20 cellular contexts compared by ENCODE assay signal in genomic region chr19:48139053-48139452, GRCh38. TPM values are rescaled to one million over a fixed set of nuclear protein-coding genes. Genes with fewer than 3 reads are reported as not detected.
DNase-seq lines count a peak whose midpoint lies in the region; ATAC-seq, FAIRE-seq and TF ChIP-seq lines count a peak whose summit lies in the region.
"Had no signal": no experiment of that assay in that cellular context is flagged by ENCODE, and none has a peak within 500 bp of the region (broad histone marks: within the 10 kb centered on the region; RNA-seq: fewer than 3 reads in every experiment).

No MANE protein-coding gene starts in this region.

- H3K4me2 ChIP-seq in GM12878 (ENCODE audit: control insufficient read depth, insufficient read depth) = no peak overlapping the region
- H3K4me2 ChIP-seq in trophoblast cell (ENCODE audit: low read length) = no peak overlapping the region

- peak overlapping the region; percentile 52 for H3K27ac Mint-ChIP-seq in activated naive CD8-positive, alpha-beta T cell treated with anti-CD3 and anti-CD28 coated beads, Interleukin-2, amount 10 ng/mL, durations not matched to agents 7 days and 5 days
- H3K27ac Mint-ChIP-seq in activated naive CD8-positive, alpha-beta T cell treated with anti-CD3 and anti-CD28 coated beads for 36 hours = no peak overlapping the region
- H3K27ac Mint-ChIP-seq in Calu3 (ENCODE audit: unreplicated experiment) = no peak overlapping the region
- H3K27ac Mint-ChIP-seq: CD8-positive, alpha-beta T cell had no signal

- H3K9ac ChIP-seq in GM12878 (ENCODE audit: control insufficient read depth, insufficient read depth, low read length) (no peak overlapping the region), trophoblast cell (ENCODE audit: low read length) (no peak overlapping the region)
- H3K9ac ChIP-seq: GM23248 had no signal

- peaks cover 7% of the 10 kb centered on the region for H3K79me1 ChIP-seq in trophoblast cell (ENCODE audit: low read length)

- H3K23ac ChIP-seq in trophoblast cell (ENCODE audit: low read length) = no peak overlapping the region

- H2AFZ ChIP-seq in GM12878 (ENCODE audit: control insufficient read depth, low read depth, low read length) (no peak overlapping the region), trophoblast cell (ENCODE audit: insufficient read depth, low read length, poor library complexity) (no peak overlapping the region)
- H2AFZ ChIP-seq: GM23248 had no signal

- H4K91ac ChIP-seq in trophoblast cell (ENCODE audit: low read depth, low read length) = peak overlapping the region; percentile 78

- H3K36me3 ChIP-seq in HEK293 (ENCODE audit: control insufficient read depth in 2 of 2, insufficient read depth in 1 of 2, low read length in 2 of 2) (peaks cover 36 to 86% of the 10 kb centered on the region in 2 experiments), GM12878 (ENCODE audit: control insufficient read depth in 2 of 2, insufficient read depth in 2 of 2, low read length in 1 of 2) (peaks cover 10 to 20% of the 10 kb centered on the region in 2 experiments), trophoblast cell (ENCODE audit: control insufficient read depth in 1 of 2, insufficient read depth in 2 of 2, low read length in 2 of 2) (peaks cover 57 to 58% of the 10 kb centered on the region in 2 experiments)

- no peak for TF ChIP-seq POLR2A in GM12878 (IDR thresholded peaks at IDR 0.05; ENCODE audit: low read depth, low read length)

- H3K27ac ChIP-seq in HEK293 (ENCODE audit: extremely low read depth, low read depth, low read length) (0 out of 2 replicates have a peak overlapping the region, but pooled peaks have one; percentile 16), GM12878 (ENCODE audit: control insufficient read depth, insufficient read depth) (no peak overlapping the region), trophoblast cell (ENCODE audit: low read depth, low read length) (no peak overlapping the region)
- H3K27ac ChIP-seq: C4-2B, GM23248, HL-60 had no signal

- no peak overlapping the region for H2BK5ac ChIP-seq in trophoblast cell (ENCODE audit: low read depth, low read length, poor library complexity)

- H3K27me3 Mint-ChIP-seq in activated naive CD8-positive, alpha-beta T cell treated with anti-CD3 and anti-CD28 coated beads, Interleukin-2, amount 10 ng/mL, durations not matched to agents 7 days and 5 days = no peaks in the 10 kb centered on the region
- no peaks in the 10 kb centered on the region for H3K27me3 Mint-ChIP-seq in activated naive CD8-positive, alpha-beta T cell treated with anti-CD3 and anti-CD28 coated beads for 36 hours
- no peaks in the 10 kb centered on the region for H3K27me3 Mint-ChIP-seq in Calu3 (ENCODE audit: unreplicated experiment)
- H3K27me3 Mint-ChIP-seq: IgD-negative memory B cell had no signal

- H3K79me2 ChIP-seq in GM12878 (ENCODE audit: control insufficient read depth, insufficient read depth, low read length) (no peaks in the 10 kb centered on the region), trophoblast cell (ENCODE audit: control insufficient read depth, insufficient read depth, low read length, poor library complexity) (peaks cover 3% of the 10 kb centered on the region)

- WGBS in GM12878 (ENCODE audit: insufficient coverage, insufficient replicate concordance, low lambda C conversion rate, missing lambda C conversion rate) = 76% methylated on average over 6 of the region's 6 CpGs
- no CpG with 5 or more reads among the region's 6 CpGs for WGBS in trophoblast cell (ENCODE audit: extremely low coverage, insufficient coverage, insufficient read length)

- H3K27me3 ChIP-seq in GM12878 (replicated peaks in 1 of 2; ENCODE audit: control insufficient read depth in 2 of 2, insufficient read depth in 2 of 2, low read length in 1 of 2) (no peaks in the 10 kb centered on the region), trophoblast cell (ENCODE audit: insufficient read depth, low read length) (no peaks in the 10 kb centered on the region)
- H3K27me3 ChIP-seq: BE2C had no signal

- POLR2A ChIA-PET in activated naive CD8-positive, alpha-beta T cell treated with anti-CD3 and anti-CD28 coated beads, Interleukin-2, amount 10 ng/mL, durations not matched to agents 7 days and 5 days (lab: Charles Lee) = no interaction called here
- POLR2A ChIA-PET in HEK293 (lab: Yijun Ruan, JAX) (no interaction called here), GM12878 (lab: Charles Lee) (no interaction called here)

- BruUV-seq in GM12878 (replicated peaks; lab: Mats Ljungman, UMichigan) = TSS peak; percentile 73
- BruUV-seq in Calu3 (replicated peaks; lab: Mats Ljungman, UMichigan) = no TSS peak

- no peak for DNase-seq in activated naive CD8-positive, alpha-beta T cell treated with anti-CD3 and anti-CD28 coated beads, Interleukin-2, amount 10 ng/mL, durations not matched to agents 7 days and 5 days
- DNase-seq in activated naive CD8-positive, alpha-beta T cell treated with anti-CD3 and anti-CD28 coated beads for 36 hours = no peak
- DNase-seq in GM12878 (ENCODE audit: low read depth, low spot score) (no peak), trophoblast cell (no peak), SHP77 treated with DMSO at 0.1 percent for 48 hours (lab: John Stamatoyannopoulos, UW) (no peak), Calu3 (no peak)
- DNase-seq: BE2C; CD8-positive, alpha-beta T cell; COR-L47; DMS53; GF-D8; GM23248 had no signal

- no peak overlapping the region for H4K8ac ChIP-seq in trophoblast cell (ENCODE audit: low read depth, low read length)

- H3K18ac ChIP-seq in trophoblast cell (ENCODE audit: low read length) = no peak overlapping the region

- H3K36me3 Mint-ChIP-seq in activated naive CD8-positive, alpha-beta T cell treated with anti-CD3 and anti-CD28 coated beads, Interleukin-2, amount 10 ng/mL, durations not matched to agents 7 days and 5 days = peaks cover 13% of the 10 kb centered on the region
- peaks cover 18% of the 10 kb centered on the region for H3K36me3 Mint-ChIP-seq in activated naive CD8-positive, alpha-beta T cell treated with anti-CD3 and anti-CD28 coated beads for 36 hours
- peaks cover 12% of the 10 kb centered on the region for H3K36me3 Mint-ChIP-seq in Calu3 (ENCODE audit: insufficient read depth, unreplicated experiment)

- H3K4me1 ChIP-seq in HEK293 (ENCODE audit: control insufficient read depth, insufficient read depth, low read length) = no peaks in the 10 kb centered on the region
- H3K4me1 ChIP-seq in GM12878 (ENCODE audit: control insufficient read depth, insufficient read depth, low read length) = no peaks in the 10 kb centered on the region
- peaks cover 11 to 15% of the 10 kb centered on the region in 2 experiments for H3K4me1 ChIP-seq in trophoblast cell (ENCODE audit: control insufficient read depth in 1 of 2, insufficient read depth in 2 of 2, low read length in 2 of 2)
- H3K4me1 ChIP-seq: BE2C had no signal

- no peak overlapping the region for H4K12ac ChIP-seq in trophoblast cell (ENCODE audit: low read depth, low read length)

- RAD21 ChIA-PET in GM12878 (lab: Charles Lee; ENCODE audit: unreplicated experiment) = no interaction called here

- H3K4me3 Mint-ChIP-seq in activated naive CD8-positive, alpha-beta T cell treated with anti-CD3 and anti-CD28 coated beads, Interleukin-2, amount 10 ng/mL, durations not matched to agents 7 days and 5 days = no peak overlapping the region
- no peak overlapping the region for H3K4me3 Mint-ChIP-seq in activated naive CD8-positive, alpha-beta T cell treated with anti-CD3 and anti-CD28 coated beads for 36 hours
- H3K4me3 Mint-ChIP-seq in Calu3 (ENCODE audit: low read depth, unreplicated experiment) = no peak overlapping the region
- H3K4me3 Mint-ChIP-seq: CD8-positive, alpha-beta T cell; IgD-negative memory B cell had no signal

- CTCF ChIA-PET in HEK293 (lab: Yijun Ruan, JAX) (interaction anchor here (0.9 to 1.2 kb wide), 2 partner anchors 13 to 175 kb away, joined by 3 read pairs; no protein-coding TSS in a partner anchor), GM12878 (lab: Yijun Ruan, JAX) (interaction anchor here (0.6 kb wide), 1 partner anchor 348 kb away, joined by 3 read pairs; no protein-coding TSS in a partner anchor), Calu3 (lab: Charles Lee) (no interaction called here)

- intact Hi-C loops in GM12878 (cut with micrococcal nuclease; ENCODE audit: unreplicated experiment) = no loop called here
- intact Hi-C loops in Calu3 (cut with micrococcal nuclease; ENCODE audit: unreplicated experiment) = no loop called here

- no peak for FAIRE-seq in GM12878 (lab: Jason Lieb, UNC)
- FAIRE-seq: A204.1, H54 had no signal

- H2BK12ac ChIP-seq in trophoblast cell (ENCODE audit: low read length) = peak overlapping the region; percentile 44

- no peak for ATAC-seq in activated naive CD8-positive, alpha-beta T cell treated with anti-CD3 and anti-CD28 coated beads, Interleukin-2, amount 10 ng/mL, durations not matched to agents 7 days and 5 days (ENCODE audit: low read depth)
- ATAC-seq in GM12878 (no peak), GM19467 (IDR thresholded peaks at IDR 0.05; ENCODE audit: unreplicated experiment) (no peak)
- ATAC-seq: CD8-positive, alpha-beta T cell; HCT116 had no signal

- TF ChIP-seq CTCF in HEK293 (tag by site-specific recombination; IDR thresholded peaks at IDR 0.05) (no peak), GM12878 (IDR thresholded peaks at IDR 0.05 in 2 of 3, conservative IDR thresholded peaks at IDR 0.05 in 1 of 3; ENCODE audit: control insufficient read depth in 2 of 3, extremely low read depth in 1 of 3, insufficient read depth in 1 of 3, low read depth in 3 of 3, low read length in 3 of 3) (no peak), Calu3 (IDR thresholded peaks at IDR 0.05; ENCODE audit: unreplicated experiment) (no peak)

- peak overlapping the region; percentile 32 for H2AK5ac ChIP-seq in trophoblast cell (ENCODE audit: low read length)

- SMC1A ChIA-PET in GM12878 (lab: Charles Lee; ENCODE audit: uncharacterized antibody, unreplicated experiment) = no interaction called here

- no peaks in the 10 kb centered on the region for H3K9me3 Mint-ChIP-seq in activated naive CD8-positive, alpha-beta T cell treated with anti-CD3 and anti-CD28 coated beads, Interleukin-2, amount 10 ng/mL, durations not matched to agents 7 days and 5 days
- no peaks in the 10 kb centered on the region for H3K9me3 Mint-ChIP-seq in activated naive CD8-positive, alpha-beta T cell treated with anti-CD3 and anti-CD28 coated beads for 36 hours
- H3K9me3 Mint-ChIP-seq in Calu3 (ENCODE audit: low read depth, unreplicated experiment) = no peaks in the 10 kb centered on the region
- H3K9me3 Mint-ChIP-seq: CD8-positive, alpha-beta T cell; IgD-negative memory B cell had no signal

- no peak for TF ChIP-seq EP300 in GM12878 (IDR thresholded peaks at IDR 0.05; ENCODE audit: borderline replicate concordance in 1 of 2, control insufficient read depth in 1 of 2, low read depth in 2 of 2, low read length in 2 of 2)

- H3K14ac ChIP-seq in trophoblast cell (ENCODE audit: low read length) = no peak overlapping the region

- H3K4ac ChIP-seq in trophoblast cell (ENCODE audit: low read depth, low read length) = no peak overlapping the region

- H4K20me1 ChIP-seq in GM12878 (ENCODE audit: control insufficient read depth, insufficient read depth) = no peaks in the 10 kb centered on the region

- no peak for TF ChIP-seq RAD21 in GM12878 (IDR thresholded peaks at IDR 0.05; ENCODE audit: insufficient read depth, low read depth, low read length)

- no peak overlapping the region for H3K4me3 ChIP-seq in HEK293 (ENCODE audit: low read depth, low read length)
- no peak overlapping the region for H3K4me3 ChIP-seq in GM12878
- no peak overlapping the region for H3K4me3 ChIP-seq in trophoblast cell (ENCODE audit: low read depth, low read length)
- H3K4me3 ChIP-seq: GM23248 had no signal

- no peaks in the 10 kb centered on the region for H3K4me1 Mint-ChIP-seq in activated naive CD8-positive, alpha-beta T cell treated with anti-CD3 and anti-CD28 coated beads, Interleukin-2, amount 10 ng/mL, durations not matched to agents 7 days and 5 days
- no peaks in the 10 kb centered on the region for H3K4me1 Mint-ChIP-seq in activated naive CD8-positive, alpha-beta T cell treated with anti-CD3 and anti-CD28 coated beads for 36 hours
- H3K4me1 Mint-ChIP-seq in Calu3 (ENCODE audit: low read depth, unreplicated experiment) = no peaks in the 10 kb centered on the region
- H3K4me1 Mint-ChIP-seq: IgD-negative memory B cell had no signal

- no peaks in the 10 kb centered on the region for H3K9me3 ChIP-seq in HEK293 (ENCODE audit: control insufficient read depth, insufficient read depth, low read depth, low read length)
- H3K9me3 ChIP-seq in GM12878 (replicated peaks; ENCODE audit: control insufficient read depth, insufficient read depth, low read length) = no peaks in the 10 kb centered on the region
- no peaks in the 10 kb centered on the region for H3K9me3 ChIP-seq in trophoblast cell (ENCODE audit: insufficient read depth, low read depth, low read length)
- H3K9me3 ChIP-seq: BE2C had no signal

- H2BK120ac ChIP-seq in trophoblast cell (ENCODE audit: insufficient read depth, low read length, poor library complexity) = no peak overlapping the region

- in situ Hi-C loops in GM12878 (cut with MboI) = no loop called here

RNA-seq across cellular contexts. Expression of gene PLA2G4C, which starts 28.4 kb away (rescaled TPM):
- total RNA-seq in activated naive CD8-positive, alpha-beta T cell treated with anti-CD3 and anti-CD28 coated beads, Interleukin-2, amount 10 ng/mL, durations not matched to agents 7 days and 5 days = under 1 TPM; 0.65 to 0.72 TPM
- total RNA-seq in activated naive CD8-positive, alpha-beta T cell treated with anti-CD3 and anti-CD28 coated beads for 36 hours = 1 to 10 TPM; 2.0 to 2.5 TPM
- total RNA-seq in GM12878 (2013; cell fraction: nucleolus; rRNA removed) = 64.9 and 70.4 TPM in 2 replicates
- 1.1 and 1.3 TPM in 2 replicates for total RNA-seq in GM12878 (2014; rRNA removed)
- total RNA-seq in GM12878 (2014; rRNA removed; fragmentation: Illumina TruSeq; extraction: Trizol) = 1.1 and 2.4 TPM in 2 replicates
- total RNA-seq in GM12878 (2021) = 2.3 and 2.7 TPM in 2 replicates
- polyA plus RNA-seq in GM12878 (2011; ENCODE audit: low read depth) = 3.0 TPM
- 3.6 and 5.6 TPM in 2 replicates for polyA plus RNA-seq in GM12878 (2011; rRNA removed)
- 3.8 and 5.5 TPM in 2 replicates for polyA plus RNA-seq in GM12878 (2011; cell fraction: cytosol; rRNA removed)
- polyA plus RNA-seq in GM12878 (2011; cell fraction: nucleus; rRNA removed) = 7.1 and 13.6 TPM in 2 replicates
- 3.5 and 3.9 TPM in 2 replicates for polyA plus RNA-seq in GM12878 (2012)
- 0.35 and 1.1 TPM in 2 replicates for polyA plus RNA-seq in GM12878 (2014; fragmentation: Illumina TruSeq; extraction: Trizol)
- polyA plus RNA-seq in GM12878 (2014; fragmentation: Nextera tagmentation; extraction: Ambion mirVana) = under 1 TPM; 0.53 to 0.64 TPM
- 1.0 and 1.4 TPM in 2 replicates for polyA plus RNA-seq in GM12878 (2014; rRNA removed)
- 1 to 10 TPM in 1 of 2 experiments, under 1 TPM in 1; 0.92 to 2.2 TPM for polyA plus RNA-seq in GM12878 (2016; fragmentation: Nextera tagmentation; extraction: Ambion mirVana)
- polyA minus RNA-seq in GM12878 (2011; rRNA and poly(A)+ RNA removed) = 8.5 and 10.4 TPM in 2 replicates
- polyA minus RNA-seq in GM12878 (2011; cell fraction: cytosol; rRNA and poly(A)+ RNA removed) = 2.1 and 4.2 TPM in 2 replicates
- polyA minus RNA-seq in GM12878 (2011; cell fraction: nucleus; rRNA and poly(A)+ RNA removed) = 6.2 and 6.9 TPM in 2 replicates
- polyA plus RNA-seq in trophoblast cell (2013) = 0.71 and 0.78 TPM in 2 replicates
- total RNA-seq in Calu3 (2022) = 4.2 and 7.7 TPM in 2 replicates

RNA-seq across cellular contexts. Expression of gene LIG1, which starts 31.1 kb away (rescaled TPM):
- total RNA-seq in activated naive CD8-positive, alpha-beta T cell treated with anti-CD3 and anti-CD28 coated beads, Interleukin-2, amount 10 ng/mL, durations not matched to agents 7 days and 5 days = 100 to 1,000 TPM; 158 to 168 TPM
- total RNA-seq in activated naive CD8-positive, alpha-beta T cell treated with anti-CD3 and anti-CD28 coated beads for 36 hours = 100 to 1,000 TPM; 147 to 165 TPM
- total RNA-seq in GM12878 (2013; cell fraction: nucleolus; rRNA removed) = 82.9 and 93.2 TPM in 2 replicates
- total RNA-seq in GM12878 (2014; rRNA removed) (94.4 and 95.6 TPM in 2 replicates), GM12878 (2014; rRNA removed; fragmentation: Illumina TruSeq; extraction: Trizol) (57.8 and 64.0 TPM in 2 replicates), GM12878 (2021) (92.4 and 111 TPM in 2 replicates), Calu3 (2022) (99.3 and 99.4 TPM in 2 replicates)
- polyA plus RNA-seq in GM12878 (2011; ENCODE audit: low read depth) = 28.5 TPM
- polyA plus RNA-seq in GM12878 (2011; rRNA removed) (44.9 and 63.8 TPM in 2 replicates), GM12878 (2014; fragmentation: Illumina TruSeq; extraction: Trizol) (47.8 and 70.8 TPM in 2 replicates), GM12878 (2014; fragmentation: Nextera tagmentation; extraction: Ambion mirVana) (10 to 100 TPM in 1 of 2 experiments, 1 to 10 TPM in 1; 7.8 to 31.6 TPM), GM12878 (2014; rRNA removed) (76.7 and 101 TPM in 2 replicates), GM12878 (2016; fragmentation: Nextera tagmentation; extraction: Ambion mirVana) (100 to 1,000 TPM; 112 to 117 TPM)
- polyA plus RNA-seq in GM12878 (2011; cell fraction: cytosol; rRNA removed) = 67.8 and 72.1 TPM in 2 replicates
- 194 and 282 TPM in 2 replicates for polyA plus RNA-seq in GM12878 (2011; cell fraction: nucleus; rRNA removed)
- 65.8 and 69.7 TPM in 2 replicates for polyA plus RNA-seq in GM12878 (2012)
- 51.9 and 86.2 TPM in 2 replicates for polyA minus RNA-seq in GM12878 (2011; rRNA and poly(A)+ RNA removed)
- polyA minus RNA-seq in GM12878 (2011; cell fraction: cytosol; rRNA and poly(A)+ RNA removed) = 36.2 and 44.0 TPM in 2 replicates
- polyA minus RNA-seq in GM12878 (2011; cell fraction: nucleus; rRNA and poly(A)+ RNA removed) = 36.6 and 87.4 TPM in 2 replicates
- polyA plus RNA-seq in trophoblast cell (2013) = 40.8 and 40.9 TPM in 2 replicates

RNA-seq across cellular contexts. Expression of gene ZSWIM9, which starts 31.4 kb away (rescaled TPM):
- 10 to 100 TPM; 10.2 to 13.3 TPM for total RNA-seq in activated naive CD8-positive, alpha-beta T cell treated with anti-CD3 and anti-CD28 coated beads, Interleukin-2, amount 10 ng/mL, durations not matched to agents 7 days and 5 days
- 1 to 10 TPM; 7.3 to 7.7 TPM for total RNA-seq in activated naive CD8-positive, alpha-beta T cell treated with anti-CD3 and anti-CD28 coated beads for 36 hours
- 3.2 and 4.0 TPM in 2 replicates for total RNA-seq in GM12878 (2013; cell fraction: nucleolus; rRNA removed)
- total RNA-seq in GM12878 (2014; rRNA removed) (1.8 TPM in 2 replicates), GM12878 (2014; rRNA removed; fragmentation: Illumina TruSeq; extraction: Trizol) (0.76 and 1.2 TPM in 2 replicates), GM12878 (2021) (5.7 and 6.2 TPM in 2 replicates), Calu3 (2022) (16.4 and 17.4 TPM in 2 replicates)
- 1.2 TPM for polyA plus RNA-seq in GM12878 (2011; ENCODE audit: low read depth)
- polyA plus RNA-seq in GM12878 (2011; rRNA removed) (0.35 and 0.50 TPM in 2 replicates), GM12878 (2014; fragmentation: Illumina TruSeq; extraction: Trizol) (0.92 and 1.4 TPM in 2 replicates), GM12878 (2014; fragmentation: Nextera tagmentation; extraction: Ambion mirVana) (under 1 TPM in 1 of 2 experiments, not detected in 1; 0.29 TPM), GM12878 (2014; rRNA removed) (2.4 and 3.4 TPM in 2 replicates), GM12878 (2016; fragmentation: Nextera tagmentation; extraction: Ambion mirVana) (1 to 10 TPM; 1.2 to 1.7 TPM)
- polyA plus RNA-seq in GM12878 (2011; cell fraction: cytosol; rRNA removed) = 0.33 and 0.47 TPM in 2 replicates
- polyA plus RNA-seq in GM12878 (2011; cell fraction: nucleus; rRNA removed) = 0.69 and 0.79 TPM in 2 replicates
- 5.6 and 6.1 TPM in 2 replicates for polyA plus RNA-seq in GM12878 (2012)
- 0.22 and 0.31 TPM in 2 replicates for polyA minus RNA-seq in GM12878 (2011; rRNA and poly(A)+ RNA removed)
- polyA minus RNA-seq in GM12878 (2011; cell fraction: cytosol; rRNA and poly(A)+ RNA removed) = 0.73 and 0.94 TPM in 2 replicates
- 0.60 and 2.0 TPM in 2 replicates for polyA minus RNA-seq in GM12878 (2011; cell fraction: nucleus; rRNA and poly(A)+ RNA removed)
- 2.1 and 2.2 TPM in 2 replicates for polyA plus RNA-seq in trophoblast cell (2013)
